In the genomic region with DNA sequence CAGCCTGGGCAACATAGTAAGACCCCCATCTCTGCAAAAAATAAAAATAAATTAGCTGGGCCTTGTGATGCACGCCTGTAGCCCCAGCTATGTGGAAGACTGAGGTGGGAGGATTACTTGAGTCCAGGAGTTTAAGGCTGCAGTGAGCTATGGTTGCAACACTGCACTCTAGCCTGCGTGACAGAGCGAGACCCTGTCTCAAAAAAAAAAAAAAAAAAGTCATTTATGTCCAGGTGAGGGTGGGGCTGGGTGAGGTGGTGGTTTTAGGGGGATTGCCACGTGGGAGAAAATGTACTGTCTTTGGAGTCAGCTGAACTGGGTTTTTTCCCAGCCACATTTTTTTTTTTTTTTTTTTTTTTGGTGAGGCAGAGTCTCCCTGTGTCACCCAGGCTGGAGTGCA, we compare ENCODE assay signal across 1 cellular context.
TF ChIP-seq lines count a peak whose summit lies in the region.

No MANE protein-coding gene starts in this region.

TF ChIP-seq in K562, 482 proteins besides CTCF, POLR2A, EP300 and RAD21:
- TF ChIP-seq, protein P1, sequence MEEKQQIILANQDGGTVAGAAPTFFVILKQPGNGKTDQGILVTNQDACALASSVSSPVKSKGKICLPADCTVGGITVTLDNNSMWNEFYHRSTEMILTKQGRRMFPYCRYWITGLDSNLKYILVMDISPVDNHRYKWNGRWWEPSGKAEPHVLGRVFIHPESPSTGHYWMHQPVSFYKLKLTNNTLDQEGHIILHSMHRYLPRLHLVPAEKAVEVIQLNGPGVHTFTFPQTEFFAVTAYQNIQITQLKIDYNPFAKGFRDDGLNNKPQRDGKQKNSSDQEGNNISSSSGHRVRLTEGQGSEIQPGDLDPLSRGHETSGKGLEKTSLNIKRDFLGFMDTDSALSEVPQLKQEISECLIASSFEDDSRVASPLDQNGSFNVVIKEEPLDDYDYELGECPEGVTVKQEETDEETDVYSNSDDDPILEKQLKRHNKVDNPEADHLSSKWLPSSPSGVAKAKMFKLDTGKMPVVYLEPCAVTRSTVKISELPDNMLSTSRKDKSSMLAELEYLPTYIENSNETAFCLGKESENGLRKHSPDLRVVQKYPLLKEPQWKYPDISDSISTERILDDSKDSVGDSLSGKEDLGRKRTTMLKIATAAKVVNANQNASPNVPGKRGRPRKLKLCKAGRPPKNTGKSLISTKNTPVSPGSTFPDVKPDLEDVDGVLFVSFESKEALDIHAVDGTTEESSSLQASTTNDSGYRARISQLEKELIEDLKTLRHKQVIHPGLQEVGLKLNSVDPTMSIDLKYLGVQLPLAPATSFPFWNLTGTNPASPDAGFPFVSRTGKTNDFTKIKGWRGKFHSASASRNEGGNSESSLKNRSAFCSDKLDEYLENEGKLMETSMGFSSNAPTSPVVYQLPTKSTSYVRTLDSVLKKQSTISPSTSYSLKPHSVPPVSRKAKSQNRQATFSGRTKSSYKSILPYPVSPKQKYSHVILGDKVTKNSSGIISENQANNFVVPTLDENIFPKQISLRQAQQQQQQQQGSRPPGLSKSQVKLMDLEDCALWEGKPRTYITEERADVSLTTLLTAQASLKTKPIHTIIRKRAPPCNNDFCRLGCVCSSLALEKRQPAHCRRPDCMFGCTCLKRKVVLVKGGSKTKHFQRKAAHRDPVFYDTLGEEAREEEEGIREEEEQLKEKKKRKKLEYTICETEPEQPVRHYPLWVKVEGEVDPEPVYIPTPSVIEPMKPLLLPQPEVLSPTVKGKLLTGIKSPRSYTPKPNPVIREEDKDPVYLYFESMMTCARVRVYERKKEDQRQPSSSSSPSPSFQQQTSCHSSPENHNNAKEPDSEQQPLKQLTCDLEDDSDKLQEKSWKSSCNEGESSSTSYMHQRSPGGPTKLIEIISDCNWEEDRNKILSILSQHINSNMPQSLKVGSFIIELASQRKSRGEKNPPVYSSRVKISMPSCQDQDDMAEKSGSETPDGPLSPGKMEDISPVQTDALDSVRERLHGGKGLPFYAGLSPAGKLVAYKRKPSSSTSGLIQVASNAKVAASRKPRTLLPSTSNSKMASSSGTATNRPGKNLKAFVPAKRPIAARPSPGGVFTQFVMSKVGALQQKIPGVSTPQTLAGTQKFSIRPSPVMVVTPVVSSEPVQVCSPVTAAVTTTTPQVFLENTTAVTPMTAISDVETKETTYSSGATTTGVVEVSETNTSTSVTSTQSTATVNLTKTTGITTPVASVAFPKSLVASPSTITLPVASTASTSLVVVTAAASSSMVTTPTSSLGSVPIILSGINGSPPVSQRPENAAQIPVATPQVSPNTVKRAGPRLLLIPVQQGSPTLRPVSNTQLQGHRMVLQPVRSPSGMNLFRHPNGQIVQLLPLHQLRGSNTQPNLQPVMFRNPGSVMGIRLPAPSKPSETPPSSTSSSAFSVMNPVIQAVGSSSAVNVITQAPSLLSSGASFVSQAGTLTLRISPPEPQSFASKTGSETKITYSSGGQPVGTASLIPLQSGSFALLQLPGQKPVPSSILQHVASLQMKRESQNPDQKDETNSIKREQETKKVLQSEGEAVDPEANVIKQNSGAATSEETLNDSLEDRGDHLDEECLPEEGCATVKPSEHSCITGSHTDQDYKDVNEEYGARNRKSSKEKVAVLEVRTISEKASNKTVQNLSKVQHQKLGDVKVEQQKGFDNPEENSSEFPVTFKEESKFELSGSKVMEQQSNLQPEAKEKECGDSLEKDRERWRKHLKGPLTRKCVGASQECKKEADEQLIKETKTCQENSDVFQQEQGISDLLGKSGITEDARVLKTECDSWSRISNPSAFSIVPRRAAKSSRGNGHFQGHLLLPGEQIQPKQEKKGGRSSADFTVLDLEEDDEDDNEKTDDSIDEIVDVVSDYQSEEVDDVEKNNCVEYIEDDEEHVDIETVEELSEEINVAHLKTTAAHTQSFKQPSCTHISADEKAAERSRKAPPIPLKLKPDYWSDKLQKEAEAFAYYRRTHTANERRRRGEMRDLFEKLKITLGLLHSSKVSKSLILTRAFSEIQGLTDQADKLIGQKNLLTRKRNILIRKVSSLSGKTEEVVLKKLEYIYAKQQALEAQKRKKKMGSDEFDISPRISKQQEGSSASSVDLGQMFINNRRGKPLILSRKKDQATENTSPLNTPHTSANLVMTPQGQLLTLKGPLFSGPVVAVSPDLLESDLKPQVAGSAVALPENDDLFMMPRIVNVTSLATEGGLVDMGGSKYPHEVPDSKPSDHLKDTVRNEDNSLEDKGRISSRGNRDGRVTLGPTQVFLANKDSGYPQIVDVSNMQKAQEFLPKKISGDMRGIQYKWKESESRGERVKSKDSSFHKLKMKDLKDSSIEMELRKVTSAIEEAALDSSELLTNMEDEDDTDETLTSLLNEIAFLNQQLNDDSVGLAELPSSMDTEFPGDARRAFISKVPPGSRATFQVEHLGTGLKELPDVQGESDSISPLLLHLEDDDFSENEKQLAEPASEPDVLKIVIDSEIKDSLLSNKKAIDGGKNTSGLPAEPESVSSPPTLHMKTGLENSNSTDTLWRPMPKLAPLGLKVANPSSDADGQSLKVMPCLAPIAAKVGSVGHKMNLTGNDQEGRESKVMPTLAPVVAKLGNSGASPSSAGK (IDR thresholded peaks at IDR 0.05): 0 out of 2 replicates have a peak, but pooled peaks have one; percentile 13
- no peak for TF ChIP-seq ZNF311 (CRISPR knock-in tag; IDR thresholded peaks at IDR 0.05)
- TF ChIP-seq CEBPB (tag; IDR thresholded peaks at IDR 0.05): 0 out of 2 replicates have a peak, but pooled peaks have one; percentile 9
- TF ChIP-seq NR2C2 (CRISPR knock-in tag; IDR thresholded peaks at IDR 0.05): no peak
- TF ChIP-seq NR2C2 (tag; IDR thresholded peaks at IDR 0.05): 0 out of 2 replicates have a peak, but pooled peaks have one; percentile 14
- TF ChIP-seq, protein P2, sequence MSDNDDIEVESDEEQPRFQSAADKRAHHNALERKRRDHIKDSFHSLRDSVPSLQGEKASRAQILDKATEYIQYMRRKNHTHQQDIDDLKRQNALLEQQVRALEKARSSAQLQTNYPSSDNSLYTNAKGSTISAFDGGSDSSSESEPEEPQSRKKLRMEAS (CRISPR knock-in tag; IDR thresholded peaks at IDR 0.05): peak; percentile 46; the same call in 1 of the 2 replicates
- no peak for TF ChIP-seq CEBPG (CRISPR knock-in tag; IDR thresholded peaks at IDR 0.05)
- TF ChIP-seq CEBPG (tag; conservative IDR thresholded peaks at IDR 0.05 in 1 of 2, IDR thresholded peaks at IDR 0.05 in 1 of 2): 0 out of 4 replicates have a peak, but pooled peaks of 1 of the 2 experiments have one; percentile 7
- TF ChIP-seq, protein P3, sequence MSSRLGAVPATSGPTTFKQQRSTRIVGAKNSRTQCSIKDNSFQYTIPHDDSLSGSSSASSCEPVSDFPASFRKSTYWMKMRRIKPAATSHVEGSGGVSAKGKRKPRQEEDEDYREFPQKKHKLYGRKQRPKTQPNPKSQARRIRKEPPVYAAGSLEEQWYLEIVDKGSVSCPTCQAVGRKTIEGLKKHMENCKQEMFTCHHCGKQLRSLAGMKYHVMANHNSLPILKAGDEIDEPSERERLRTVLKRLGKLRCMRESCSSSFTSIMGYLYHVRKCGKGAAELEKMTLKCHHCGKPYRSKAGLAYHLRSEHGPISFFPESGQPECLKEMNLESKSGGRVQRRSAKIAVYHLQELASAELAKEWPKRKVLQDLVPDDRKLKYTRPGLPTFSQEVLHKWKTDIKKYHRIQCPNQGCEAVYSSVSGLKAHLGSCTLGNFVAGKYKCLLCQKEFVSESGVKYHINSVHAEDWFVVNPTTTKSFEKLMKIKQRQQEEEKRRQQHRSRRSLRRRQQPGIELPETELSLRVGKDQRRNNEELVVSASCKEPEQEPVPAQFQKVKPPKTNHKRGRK (tag; IDR thresholded peaks at IDR 0.05): 0 out of 2 replicates have a peak, but pooled peaks have one; percentile 30
- no peak for TF ChIP-seq RBM15 (IDR thresholded peaks at IDR 0.05; ENCODE audit: insufficient read depth, low read length)
